In genomic region chr14:104799657-104800599, GRCh38 we compare ENCODE assay signal across 8 cellular contexts. TPM values are rescaled to one million over a fixed set of nuclear protein-coding genes. Genes with fewer than 3 reads are reported as not detected.
DNase-seq lines count a peak whose midpoint lies in the region; ATAC-seq and TF ChIP-seq lines count a peak whose summit lies in the region.

No MANE protein-coding gene starts in this region.

- no peak overlapping the region for H3K9ac ChIP-seq in SU-DHL-6 (ENCODE audit: low read length)

- no peaks in the 10 kb centered on the region for H4K20me1 ChIP-seq in SU-DHL-6 (ENCODE audit: low read depth, low read length)

- H3K4me1 ChIP-seq in heart right ventricle (peaks cover 17 to 68% (median 51%) of the 10 kb centered on the region in 9 donors), prostate gland (replicated peaks) (peaks cover 27% of the 10 kb centered on the region)

- H3K27me3 ChIP-seq in SU-DHL-6 (ENCODE audit: low read length) (no peaks in the 10 kb centered on the region), heart right ventricle (no peaks in the 10 kb centered on the region), prostate gland (replicated peaks; ENCODE audit: insufficient read depth) (no peaks in the 10 kb centered on the region)

- peak overlapping the region; percentile 48 for H3K4me3 Mint-ChIP-seq in activated naive CD8-positive, alpha-beta T cell treated with anti-CD3 and anti-CD28 coated beads, Interleukin-2, amount 50 U/mL, for 24 hours

- no peaks in the 10 kb centered on the region for H3K9me2 ChIP-seq in SU-DHL-6 (replicated peaks; ENCODE audit: insufficient read depth, low read length)

- 12 to 14% methylated on average over 44 to 68 of the region's 68 CpGs for WGBS in heart right ventricle, 2 donors
- 8% methylated on average over 28 of the region's 68 CpGs for WGBS in prostate gland

- H3K36me3 ChIP-seq in SU-DHL-6 (ENCODE audit: low read length): no peaks in the 10 kb centered on the region
- H3K36me3 ChIP-seq in heart right ventricle: no peaks in the 10 kb centered on the region
- H3K36me3 ChIP-seq in prostate gland: no peaks in the 10 kb centered on the region

- H3K27ac ChIP-seq in SU-DHL-6 (ENCODE audit: low read depth, low read length) (no peak overlapping the region), heart right ventricle (peak overlapping the region; percentile 84 to 99 (median 96)), prostate gland (peak overlapping the region; percentile 99)

- peak; percentile 96 for DNase-seq in 8988T
- peak; percentile 81 for DNase-seq in activated naive CD8-positive, alpha-beta T cell treated with anti-CD3 and anti-CD28 coated beads, Interleukin-2, amount 50 U/mL, for 24 hours
- peak; percentile 90 for DNase-seq in heart right ventricle
- DNase-seq in prostate gland (ENCODE audit: low spot score): peak; percentile 87
- DNase-seq in ureter (ENCODE audit: low spot score): peak; percentile 90

- H3K9me3 ChIP-seq in SU-DHL-6 (ENCODE audit: insufficient read depth, low read length) (no peaks in the 10 kb centered on the region), heart right ventricle (no peaks in the 10 kb centered on the region), prostate gland (no peaks in the 10 kb centered on the region)

- H3F3A ChIP-seq in SU-DHL-6 (ENCODE audit: insufficient read depth): peaks cover 19% of the 10 kb centered on the region

- no peak overlapping the region for H2AFZ ChIP-seq in SU-DHL-6 (ENCODE audit: low read depth, low read length, severe bottlenecking)

- peaks cover 7% of the 10 kb centered on the region for H3K27me3 Mint-ChIP-seq in activated naive CD8-positive, alpha-beta T cell treated with anti-CD3 and anti-CD28 coated beads, Interleukin-2, amount 50 U/mL, for 24 hours

- peak; percentile 32 for TF ChIP-seq POLR2A in prostate gland (IDR thresholded peaks at IDR 0.05)

- H3K79me2 ChIP-seq in SU-DHL-6 (ENCODE audit: insufficient read depth, low read length): no peaks in the 10 kb centered on the region

- no peaks in the 10 kb centered on the region for H3K9me3 Mint-ChIP-seq in activated naive CD8-positive, alpha-beta T cell treated with anti-CD3 and anti-CD28 coated beads, Interleukin-2, amount 50 U/mL, for 24 hours

- peaks cover 16% of the 10 kb centered on the region for H3K4me1 Mint-ChIP-seq in activated naive CD8-positive, alpha-beta T cell treated with anti-CD3 and anti-CD28 coated beads, Interleukin-2, amount 50 U/mL, for 24 hours

- no peaks in the 10 kb centered on the region for H3K36me3 Mint-ChIP-seq in activated naive CD8-positive, alpha-beta T cell treated with anti-CD3 and anti-CD28 coated beads, Interleukin-2, amount 50 U/mL, for 24 hours (ENCODE audit: low read depth)

- H3K27ac Mint-ChIP-seq in activated naive CD8-positive, alpha-beta T cell treated with anti-CD3 and anti-CD28 coated beads, Interleukin-2, amount 50 U/mL, for 24 hours: peak overlapping the region; percentile 48

- TF ChIP-seq CTCF in SU-DHL-6 (IDR thresholded peaks at IDR 0.05; ENCODE audit: insufficient read depth, low read length, poor library complexity, severe bottlenecking): no peak
- TF ChIP-seq CTCF in heart right ventricle (IDR thresholded peaks at IDR 0.05): peak; percentile 12 to 72 (median 54)
- TF ChIP-seq CTCF in prostate gland (IDR thresholded peaks at IDR 0.05): peak in 3 of 4 experiments; percentile 12 to 59 (median 41)

- H3K4me3 ChIP-seq in SU-DHL-6 (ENCODE audit: insufficient read depth, low read length, poor library complexity, severe bottlenecking): no peak overlapping the region
- H3K4me3 ChIP-seq in heart right ventricle: peak overlapping the region in 9 of 10 donors; percentile 37 to 99 (median 69)
- H3K4me3 ChIP-seq in prostate gland: peak overlapping the region; percentile 57 to 58

- intact Hi-C loops in heart right ventricle (cut with DNase I) (no loop called here), prostate gland (cut with DNase I) (no loop called here)

- H3K4me2 ChIP-seq in SU-DHL-6 (ENCODE audit: low read depth, low read length, poor library complexity, severe bottlenecking): peak overlapping the region; percentile 16

- ATAC-seq in GM18861 (IDR thresholded peaks at IDR 0.05; ENCODE audit: unreplicated experiment): peak; percentile 3
- peak; percentile 46 for ATAC-seq in HG03442 (IDR thresholded peaks at IDR 0.05; ENCODE audit: unreplicated experiment)
- peak; percentile 62 for ATAC-seq in activated naive CD8-positive, alpha-beta T cell treated with anti-CD3 and anti-CD28 coated beads, Interleukin-2, amount 50 U/mL, for 24 hours
- ATAC-seq in heart right ventricle: peak; percentile 72 to 91 (median 84)

RNA-seq across cellular contexts. Expression of gene ZBTB42, which starts 1.0 kb away (rescaled TPM):
- 1 to 10 TPM; 4.3 to 9.2 (median 6.9) TPM for total RNA-seq in heart right ventricle
- polyA plus RNA-seq in heart right ventricle: 1 to 10 TPM; 1.8 to 5.9 TPM
- total RNA-seq in prostate gland: 10 to 100 TPM; 28.4 to 40.9 TPM
- total RNA-seq in ureter: 9.4 TPM

RNA-seq across cellular contexts. Expression of gene AKT1, which starts 4.4 kb away (rescaled TPM):
- total RNA-seq in heart right ventricle (100 to 1,000 TPM in 9 of 10 donors, 10 to 100 TPM in 1; 98.1 to 152 (median 141) TPM), prostate gland (100 to 1,000 TPM; 154 to 200 TPM), ureter (116 TPM)
- 100 to 1,000 TPM in 1 of 2 donors, 10 to 100 TPM in 1; 95.7 to 112 TPM for polyA plus RNA-seq in heart right ventricle

RNA-seq across cellular contexts. Expression of gene SIVA1, which starts 47.0 kb away (rescaled TPM):
- 10 to 100 TPM; 43.3 to 69.6 (median 50.8) TPM for total RNA-seq in heart right ventricle
- 100 to 1,000 TPM in 1 of 2 donors, 10 to 100 TPM in 1; 78.6 to 203 TPM for polyA plus RNA-seq in heart right ventricle
- total RNA-seq in prostate gland: 100 to 1,000 TPM; 249 to 514 TPM
- total RNA-seq in ureter: 56.5 TPM

Comparison
In these comparisons a context has a peak if more than half of its experiments do, and no peak if none do; other contexts are left out.
1. ATAC-seq: peak in every context shown above with its lines; median percentile 84 in heart right ventricle; 62 in activated naive CD8-positive, alpha-beta T cell treated with anti-CD3 and anti-CD28 coated beads, Interleukin-2, amount 50 U/mL, for 24 hours; 46 in HG03442; 3 in GM18861.